In genomic region chr6:116955773-116956172, GRCh38 we compare ENCODE assay signal across 29 cellular contexts.
"Had no signal": no experiment of that assay in that cellular context is flagged by ENCODE, and none has a peak within 500 bp of the region (broad histone marks: within the 10 kb centered on the region; RNA-seq: fewer than 3 reads in every experiment).

No MANE protein-coding gene starts in this region.

- H3K36me3 ChIP-seq: ascending aorta, breast epithelium, cardiac muscle cell, colonic mucosa, esophagus muscularis mucosa, gastrocnemius medialis had no signal

- H3K27me3 ChIP-seq: ascending aorta, breast epithelium, cardiac muscle cell, colonic mucosa, esophagus muscularis mucosa, foreskin keratinocyte, gastrocnemius medialis had no signal

- H3K4me1 Mint-ChIP-seq: activated CD4-positive, alpha-beta memory T cell treated with anti-CD3 and anti-CD28 coated beads, Interleukin-2, amount 10 ng/mL, durations not matched to agents 7 days and 5 days; activated CD4-positive, alpha-beta T cell treated with anti-CD3 and anti-CD28 coated beads, Interleukin-2, amount 10 ng/mL, durations not matched to agents 7 days and 5 days; activated naive CD4-positive, alpha-beta T cell treated with anti-CD3 and anti-CD28 coated beads, Interleukin-2, amount 10 ng/mL, durations not matched to agents 7 days and 5 days; activated naive CD8-positive, alpha-beta T cell treated with anti-CD3 and anti-CD28 coated beads, Interleukin-2, amount 10 ng/mL, durations not matched to agents 7 days and 5 days; brain had no signal

- H3K9me3 ChIP-seq: ascending aorta, breast epithelium, colonic mucosa, esophagus muscularis mucosa, gastrocnemius medialis had no signal

- DNase-seq: activated CD4-positive, alpha-beta memory T cell treated with anti-CD3 and anti-CD28 coated beads, Interleukin-2, amount 10 ng/mL, durations not matched to agents 7 days and 5 days; activated CD4-positive, alpha-beta T cell treated with anti-CD3 and anti-CD28 coated beads for 1 hour; activated CD4-positive, alpha-beta T cell treated with anti-CD3 and anti-CD28 coated beads for 4 hours; activated CD4-positive, alpha-beta T cell treated with anti-CD3 and anti-CD28 coated beads, Interleukin-2, amount 10 ng/mL, durations not matched to agents 7 days and 5 days; activated CD4-positive, alpha-beta T cell treated with anti-CD3 and anti-CD28 coated beads, Interleukin-2, amount 50 U/mL, for 4 hours; activated CD8-positive, alpha-beta memory T cell treated with anti-CD3 and anti-CD28 coated beads, Interleukin-2, amount 50 U/mL, for 48 hours; activated gamma-delta T cell; activated naive CD4-positive, alpha-beta T cell; activated naive CD4-positive, alpha-beta T cell treated with anti-CD3 and anti-CD28 coated beads, Interleukin-2, amount 10 ng/mL, durations not matched to agents 7 days and 5 days; activated naive CD8-positive, alpha-beta T cell treated with anti-CD3 and anti-CD28 coated beads, Interleukin-2, amount 10 ng/mL, durations not matched to agents 7 days and 5 days; activated T-cell treated with anti-CD3 and anti-CD28 coated beads for 4 hours; activated T-cell treated with anti-CD3 and anti-CD28 coated beads, Interleukin-2, amount 50 U/mL, for 24 hours; activated T-cell treated with anti-CD3 and anti-CD28 coated beads, Interleukin-2, amount 50 U/mL, for 72 hours; central memory CD4-positive, alpha-beta T cell; cerebellar nuclear complex; colonic mucosa; effector memory CD4-positive, alpha-beta T cell; erythroblast; foreskin keratinocyte; gastrocnemius medialis; glutamatergic neuron; T-helper 2 cell had no signal

- H3K27ac Mint-ChIP-seq: activated CD4-positive, alpha-beta memory T cell treated with anti-CD3 and anti-CD28 coated beads, Interleukin-2, amount 10 ng/mL, durations not matched to agents 7 days and 5 days; activated CD4-positive, alpha-beta T cell treated with anti-CD3 and anti-CD28 coated beads, Interleukin-2, amount 10 ng/mL, durations not matched to agents 7 days and 5 days; activated naive CD4-positive, alpha-beta T cell treated with anti-CD3 and anti-CD28 coated beads, Interleukin-2, amount 10 ng/mL, durations not matched to agents 7 days and 5 days; activated naive CD4-positive, alpha-beta T cell treated with anti-CD3 and anti-CD28 coated beads, Interleukin-2, amount 50 U/mL, for 72 hours; activated naive CD8-positive, alpha-beta T cell treated with anti-CD3 and anti-CD28 coated beads, Interleukin-2, amount 10 ng/mL, durations not matched to agents 7 days and 5 days; activated T-cell treated with anti-CD3 and anti-CD28 coated beads, Interleukin-2, amount 50 U/mL, for 24 hours; activated T-cell treated with anti-CD3 and anti-CD28 coated beads, Interleukin-2, amount 50 U/mL, for 72 hours; brain; WTC11 had no signal

- H3K27ac ChIP-seq: ascending aorta, breast epithelium, cardiac muscle cell, colonic mucosa, esophagus muscularis mucosa, foreskin keratinocyte, gastrocnemius medialis had no signal

- ATAC-seq: activated naive CD4-positive, alpha-beta T cell treated with anti-CD3 and anti-CD28 coated beads, Interleukin-2, amount 50 U/mL, for 72 hours; activated T-cell treated with anti-CD3 and anti-CD28 coated beads, Interleukin-2, amount 50 U/mL, for 72 hours; foreskin keratinocyte; gastrocnemius medialis; WTC11 had no signal

- H3K36me3 Mint-ChIP-seq: activated naive CD4-positive, alpha-beta T cell treated with anti-CD3 and anti-CD28 coated beads, Interleukin-2, amount 10 ng/mL, durations not matched to agents 7 days and 5 days; activated naive CD4-positive, alpha-beta T cell treated with anti-CD3 and anti-CD28 coated beads, Interleukin-2, amount 50 U/mL, for 72 hours; activated naive CD8-positive, alpha-beta T cell treated with anti-CD3 and anti-CD28 coated beads, Interleukin-2, amount 10 ng/mL, durations not matched to agents 7 days and 5 days; brain; WTC11 had no signal

- H3K4me3 ChIP-seq: ascending aorta, breast epithelium, cardiac muscle cell, colonic mucosa, esophagus muscularis mucosa, gastrocnemius medialis had no signal

- H3K4me1 ChIP-seq: ascending aorta, breast epithelium, colonic mucosa, esophagus muscularis mucosa, foreskin keratinocyte, gastrocnemius medialis had no signal

- H3K27me3 Mint-ChIP-seq: activated CD4-positive, alpha-beta memory T cell treated with anti-CD3 and anti-CD28 coated beads, Interleukin-2, amount 10 ng/mL, durations not matched to agents 7 days and 5 days; activated CD4-positive, alpha-beta T cell treated with anti-CD3 and anti-CD28 coated beads, Interleukin-2, amount 10 ng/mL, durations not matched to agents 7 days and 5 days; activated naive CD8-positive, alpha-beta T cell treated with anti-CD3 and anti-CD28 coated beads, Interleukin-2, amount 10 ng/mL, durations not matched to agents 7 days and 5 days; activated T-cell treated with anti-CD3 and anti-CD28 coated beads, Interleukin-2, amount 50 U/mL, for 24 hours; brain had no signal

- H3K9me3 Mint-ChIP-seq: activated CD4-positive, alpha-beta memory T cell treated with anti-CD3 and anti-CD28 coated beads, Interleukin-2, amount 10 ng/mL, durations not matched to agents 7 days and 5 days; activated CD4-positive, alpha-beta T cell treated with anti-CD3 and anti-CD28 coated beads, Interleukin-2, amount 10 ng/mL, durations not matched to agents 7 days and 5 days; activated naive CD4-positive, alpha-beta T cell treated with anti-CD3 and anti-CD28 coated beads, Interleukin-2, amount 10 ng/mL, durations not matched to agents 7 days and 5 days; activated naive CD4-positive, alpha-beta T cell treated with anti-CD3 and anti-CD28 coated beads, Interleukin-2, amount 50 U/mL, for 72 hours; activated naive CD8-positive, alpha-beta T cell treated with anti-CD3 and anti-CD28 coated beads, Interleukin-2, amount 10 ng/mL, durations not matched to agents 7 days and 5 days; activated T-cell treated with anti-CD3 and anti-CD28 coated beads, Interleukin-2, amount 50 U/mL, for 24 hours; activated T-cell treated with anti-CD3 and anti-CD28 coated beads, Interleukin-2, amount 50 U/mL, for 72 hours; brain; WTC11 had no signal

- H3K4me3 Mint-ChIP-seq: activated CD4-positive, alpha-beta memory T cell treated with anti-CD3 and anti-CD28 coated beads, Interleukin-2, amount 10 ng/mL, durations not matched to agents 7 days and 5 days; activated CD4-positive, alpha-beta T cell treated with anti-CD3 and anti-CD28 coated beads, Interleukin-2, amount 10 ng/mL, durations not matched to agents 7 days and 5 days; activated naive CD4-positive, alpha-beta T cell treated with anti-CD3 and anti-CD28 coated beads, Interleukin-2, amount 10 ng/mL, durations not matched to agents 7 days and 5 days; activated naive CD8-positive, alpha-beta T cell treated with anti-CD3 and anti-CD28 coated beads, Interleukin-2, amount 10 ng/mL, durations not matched to agents 7 days and 5 days; activated T-cell treated with anti-CD3 and anti-CD28 coated beads, Interleukin-2, amount 50 U/mL, for 24 hours; activated T-cell treated with anti-CD3 and anti-CD28 coated beads, Interleukin-2, amount 50 U/mL, for 72 hours; brain; WTC11 had no signal
